In the genomic region with DNA sequence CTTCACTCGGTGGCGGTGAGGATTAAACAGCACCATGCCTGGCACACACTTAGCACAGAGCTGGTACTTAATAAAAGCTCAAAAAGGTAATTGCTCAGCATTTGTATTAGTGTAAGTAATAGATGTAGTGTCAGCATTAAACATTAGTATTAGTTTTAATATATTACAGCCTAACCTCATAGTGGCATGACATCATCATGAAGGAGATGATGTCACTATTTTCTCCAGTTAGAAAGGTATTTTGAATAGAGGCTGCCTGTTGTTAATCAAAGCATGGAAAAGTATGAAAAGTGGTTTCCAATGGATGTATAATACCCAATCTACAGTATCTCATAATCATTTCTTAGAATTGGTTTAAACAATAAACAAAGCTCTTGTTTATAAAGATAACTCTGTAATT, we compare ENCODE assay signal across 2 cellular contexts.
TF ChIP-seq lines count a peak whose summit lies in the region.

No MANE protein-coding gene starts in this region.

TF ChIP-seq in GM23338, 12 proteins besides CTCF, POLR2A, EP300 and RAD21 (continued from another document):
- TF ChIP-seq CREB1 (CRISPR knock-in tag; IDR thresholded peaks at IDR 0.05; ENCODE audit: low read depth) (peak; percentile 14; the same call in 1 of the 2 replicates), NANOG (IDR thresholded peaks at IDR 0.05; ENCODE audit: borderline replicate concordance) (no peak)
- TF ChIP-seq, protein P1, sequence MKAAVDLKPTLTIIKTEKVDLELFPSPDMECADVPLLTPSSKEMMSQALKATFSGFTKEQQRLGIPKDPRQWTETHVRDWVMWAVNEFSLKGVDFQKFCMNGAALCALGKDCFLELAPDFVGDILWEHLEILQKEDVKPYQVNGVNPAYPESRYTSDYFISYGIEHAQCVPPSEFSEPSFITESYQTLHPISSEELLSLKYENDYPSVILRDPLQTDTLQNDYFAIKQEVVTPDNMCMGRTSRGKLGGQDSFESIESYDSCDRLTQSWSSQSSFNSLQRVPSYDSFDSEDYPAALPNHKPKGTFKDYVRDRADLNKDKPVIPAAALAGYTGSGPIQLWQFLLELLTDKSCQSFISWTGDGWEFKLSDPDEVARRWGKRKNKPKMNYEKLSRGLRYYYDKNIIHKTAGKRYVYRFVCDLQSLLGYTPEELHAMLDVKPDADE (IDR thresholded peaks at IDR 0.05): no peak

TF ChIP-seq in GM12878, 131 proteins besides CTCF, POLR2A, EP300 and RAD21:
- TF ChIP-seq CEBPZ (IDR thresholded peaks at IDR 0.05; ENCODE audit: low read depth, low read length) (no peak), ATF7 (IDR thresholded peaks at IDR 0.05; ENCODE audit: low read depth) (peak; percentile 45; the same call in 1 of the 2 replicates), ATF2 (IDR thresholded peaks at IDR 0.05; ENCODE audit: low read length) (no peak), ZNF24 (IDR thresholded peaks at IDR 0.05) (no peak), CEBPB (IDR thresholded peaks at IDR 0.05; ENCODE audit: borderline replicate concordance in 1 of 2, low read depth in 2 of 2, low read length in 2 of 2) (no peak), EZH2 (IDR thresholded peaks at IDR 0.05; ENCODE audit: borderline replicate concordance, control insufficient read depth, low read depth, low read length) (no peak), ZNF384 (IDR thresholded peaks at IDR 0.05; ENCODE audit: borderline replicate concordance, low read depth, low read length) (no peak)
TF ChIP-seq in GM12878: peak in this region for 1.
